In genomic region chr22:22374163-22374562, GRCh38 we compare ENCODE assay signal across 22 cellular contexts.
"Had no signal": no experiment of that assay in that cellular context is flagged by ENCODE, and none has a peak within 500 bp of the region (broad histone marks: within the 10 kb centered on the region; RNA-seq: fewer than 3 reads in every experiment).

No MANE protein-coding gene starts in this region.

- H3K9me3 ChIP-seq: gastroesophageal sphincter, left ventricle myocardium inferior, lower lobe of right lung, pancreas, stomach had no signal

- H3K27ac ChIP-seq: gastroesophageal sphincter, left ventricle myocardium inferior, lower lobe of right lung, pancreas, stomach had no signal

- H3K36me3 Mint-ChIP-seq: type B pancreatic cell had no signal

- H3K27ac Mint-ChIP-seq: nephron, progenitor cell of endocrine pancreas, type B pancreatic cell had no signal

- H3K4me3 ChIP-seq: gastroesophageal sphincter, left ventricle myocardium inferior, lower lobe of right lung, pancreas, smooth muscle cell, stomach had no signal

- H3K27me3 ChIP-seq: pancreas had no signal

- H3K36me3 ChIP-seq: gastroesophageal sphincter, left ventricle myocardium inferior, lower lobe of right lung, pancreas, stomach had no signal

- ATAC-seq: esophagus mucosa, gastroesophageal sphincter, left cardiac atrium, lower lobe of right lung, pancreas, right cardiac atrium had no signal

- H3K4me3 Mint-ChIP-seq: nephron, type B pancreatic cell had no signal

- DNase-seq: effector memory CD4-positive, alpha-beta T cell; kidney; left cardiac atrium; left ventricle myocardium inferior; lower lobe of right lung; mesenchymal stem cell; midbrain; occipital lobe; pancreas; right cardiac atrium; stimulated activated CD4-positive, alpha-beta T cell treated with anti-CD3 and anti-CD28 coated beads, Interleukin-4, amount 100 ng/mL, for 24 hours; stimulated activated naive CD4-positive, alpha-beta T cell; stomach; substantia nigra had no signal

- H3K4me2 ChIP-seq: smooth muscle cell had no signal

- H3K4me1 ChIP-seq: lower lobe of right lung, pancreas had no signal

- FAIRE-seq: endometrium, kidney, pancreas, urothelium cell line had no signal

- H3K9me3 Mint-ChIP-seq: nephron, type B pancreatic cell had no signal
